In genomic region chr9:9892217-9892616, GRCh38 we compare ENCODE assay signal across 32 cellular contexts.
"Had no signal": no experiment of that assay in that cellular context is flagged by ENCODE, and none has a peak within 500 bp of the region (broad histone marks: within the 10 kb centered on the region; RNA-seq: fewer than 3 reads in every experiment).

No MANE protein-coding gene starts in this region.

- H2AFZ ChIP-seq: neural progenitor cell, parathyroid adenoma had no signal

- H3K27me3 ChIP-seq: adrenal gland, ascending aorta, cardiac muscle cell, colonic mucosa, neural progenitor cell, stomach, thyroid gland, upper lobe of left lung, vagina had no signal

- H3K4me2 ChIP-seq: neural progenitor cell, smooth muscle cell had no signal

- H3K79me2 ChIP-seq: parathyroid adenoma had no signal

- H3K4me3 ChIP-seq: adrenal gland, ascending aorta, cardiac muscle cell, colonic mucosa, left ventricle myocardium inferior, lung, neural progenitor cell, psoas muscle, smooth muscle cell, stomach, thyroid gland, upper lobe of left lung, vagina had no signal

- H3K9ac ChIP-seq: neural progenitor cell, parathyroid adenoma had no signal

- H3K36me3 ChIP-seq: adrenal gland, ascending aorta, cardiac muscle cell, colonic mucosa, left ventricle myocardium inferior, neural progenitor cell, stomach, thyroid gland, upper lobe of left lung, vagina had no signal

- H3K4me1 ChIP-seq: adrenal gland, ascending aorta, colonic mucosa, left ventricle myocardium inferior, neural progenitor cell, parathyroid adenoma, psoas muscle, stomach, thyroid gland, upper lobe of left lung, vagina had no signal

- H3K9me3 ChIP-seq: adrenal gland, ascending aorta, colonic mucosa, left ventricle myocardium inferior, psoas muscle, stomach, thyroid gland, upper lobe of left lung, vagina had no signal

- ATAC-seq: activated CD8-positive, alpha-beta memory T cell treated with anti-CD3 and anti-CD28 coated beads, Interleukin-2, amount 10 ng/mL, durations not matched to agents 7 days and 5 days; activated CD8-positive, alpha-beta T cell treated with anti-CD3 and anti-CD28 coated beads, Interleukin-2, amount 10 ng/mL, durations not matched to agents 7 days and 5 days; activated T-cell treated with anti-CD3 and anti-CD28 coated beads, Interleukin-2, amount 50 U/mL, for 72 hours; natural killer cell; psoas muscle; stimulated activated naive B cell treated with anti-CD40 and anti-IgM and Interleukin-4, amounts not matched to agents 10 μg/mL and 1 μg/mL and 100 μg/mL, for 72 hours had no signal

- H3K27ac ChIP-seq: adrenal gland, ascending aorta, cardiac muscle cell, colonic mucosa, epithelial cell of prostate, left ventricle myocardium inferior, neural progenitor cell, parathyroid adenoma, psoas muscle, stomach, thyroid gland, upper lobe of left lung, vagina had no signal

- DNase-seq: activated B cell treated with CpG ODN at 0.5 μM for 24 hours; activated CD8-positive, alpha-beta memory T cell treated with anti-CD3 and anti-CD28 coated beads, Interleukin-2, amount 10 ng/mL, durations not matched to agents 7 days and 5 days; activated CD8-positive, alpha-beta T cell treated with anti-CD3 and anti-CD28 coated beads, Interleukin-2, amount 10 ng/mL, durations not matched to agents 7 days and 5 days; activated effector memory CD4-positive, alpha-beta T cell treated with Interleukin-2 at 50 U/mL for 16 hours; activated naive CD4-positive, alpha-beta T cell treated with anti-CD3 and anti-CD28 coated beads for 36 hours; activated naive CD8-positive, alpha-beta T cell treated with anti-CD3 and anti-CD28 coated beads for 36 hours; activated T-cell treated with anti-CD3 and anti-CD28 coated beads for 4 hours; activated T-cell treated with anti-CD3 and anti-CD28 coated beads, Interleukin-2, amount 50 U/mL, for 72 hours; adrenal gland; cerebellar nuclear complex; colonic mucosa; effector CD8-positive, alpha-beta T cell; glutamatergic neuron; islet precursor cell; left ventricle myocardium inferior; mesendoderm; natural killer cell; occipital lobe; psoas muscle; stimulated activated CD4-positive, alpha-beta T cell treated with anti-CD3 and anti-CD28 coated beads, Interleukin-2, amount 100 ng/mL, for 24 hours; stimulated activated naive B cell treated with anti-CD40 and anti-IgM and Interleukin-4, amounts not matched to agents 10 μg/mL and 1 μg/mL and 100 μg/mL, for 72 hours; stomach; thyroid gland; upper lobe of left lung had no signal
